14 cellular contexts compared by ENCODE assay signal in genomic region chr1:6483010-6483760, GRCh38. TPM values are rescaled to one million over a fixed set of nuclear protein-coding genes. Genes with fewer than 3 reads are reported as not detected.
DNase-seq lines count a peak whose midpoint lies in the region; ATAC-seq and TF ChIP-seq lines count a peak whose summit lies in the region.
"Had no signal": no experiment of that assay in that cellular context is flagged by ENCODE, and none has a peak within 500 bp of the region (broad histone marks: within the 10 kb centered on the region; RNA-seq: fewer than 3 reads in every experiment).

No MANE protein-coding gene starts in this region.

- H3K4me1 ChIP-seq in MM.1S (ENCODE audit: low read length) = no peaks in the 10 kb centered on the region
- peaks cover 0 to 32% (median 11%) of the 10 kb centered on the region in 4 donors for H3K4me1 ChIP-seq in tibial nerve
- H3K4me1 ChIP-seq: SJSA1 had no signal

- no peaks in the 10 kb centered on the region for H3F3A ChIP-seq in MM.1S (ENCODE audit: insufficient read depth, low read length)

- 84% methylated on average over 14 of the region's 14 CpGs for WGBS in tibial nerve, 2 donors

- no peak overlapping the region for H2AFZ ChIP-seq in MM.1S (ENCODE audit: low read length)

- TF ChIP-seq EP300 in tibial nerve (IDR thresholded peaks at IDR 0.05) = no peak

- no peaks in the 10 kb centered on the region for H4K20me1 ChIP-seq in MM.1S (ENCODE audit: insufficient read depth, low read length)

- no peak for TF ChIP-seq POLR2A in tibial nerve (IDR thresholded peaks at IDR 0.05)

- no peak for ATAC-seq in GM18867 (IDR thresholded peaks at IDR 0.05; ENCODE audit: unreplicated experiment)
- no peak for ATAC-seq in GM18861 (IDR thresholded peaks at IDR 0.05; ENCODE audit: unreplicated experiment)

- peak; percentile 11; the same call in 1 of the 2 replicates for TF ChIP-seq CTCF in MM.1S (IDR thresholded peaks at IDR 0.05; ENCODE audit: low read length)
- peak; percentile 28; the same call in 1 of the 2 replicates for TF ChIP-seq CTCF in WERI-Rb-1 (IDR thresholded peaks at IDR 0.05; ENCODE audit: low read depth, low read length)
- no peak for TF ChIP-seq CTCF in tibial nerve (IDR thresholded peaks at IDR 0.05)

- H3K36me3 ChIP-seq in MM.1S (replicated peaks; ENCODE audit: insufficient read depth, low read length) (no peaks in the 10 kb centered on the region), WERI-Rb-1 (no peaks in the 10 kb centered on the region), tibial nerve (no peaks in the 10 kb centered on the region)
- H3K36me3 ChIP-seq: BLaER1 treated with 17β-estradiol and CSF1 and Interleukin-3, amounts not matched to agents 10 nM and 100 nM; SJSA1 had no signal

- H3K9me2 ChIP-seq in MM.1S (replicated peaks; ENCODE audit: insufficient read depth, low read length) = no peaks in the 10 kb centered on the region

- H3K27ac ChIP-seq in MM.1S (ENCODE audit: low read length) (no peak overlapping the region), WERI-Rb-1 (no peak overlapping the region; the same call in 1 of the 2 replicates), tibial nerve (no peak overlapping the region)
- H3K27ac ChIP-seq: BLaER1 treated with 17β-estradiol and CSF1 and Interleukin-3, amounts not matched to agents 10 nM and 100 nM; SJSA1 had no signal

- DNase-seq in DMS153 treated with DMSO at 0.1 percent for 48 hours (lab: John Stamatoyannopoulos, UW; ENCODE audit: unreplicated experiment) = peak; percentile 39
- DNase-seq in MM.1S = no peak
- peak; percentile 34 for DNase-seq in WERI-Rb-1
- DNase-seq in midbrain (lab: John Stamatoyannopoulos, UW) = peak; percentile 8
- DNase-seq in activated CD4-positive, alpha-beta T cell treated with anti-CD3 and anti-CD28 coated beads, Interleukin-2, amount 50 U/mL, for 4 hours = no peak
- no peak for DNase-seq in tibial nerve (ENCODE audit: low spot score in 2 of 2)
- DNase-seq: activated naive CD4-positive, alpha-beta T cell treated with anti-CD3 and anti-CD28 coated beads for 36 hours; glutamatergic neuron; kidney glomerular epithelial cell; naive B cell had no signal

- H3K4me3 ChIP-seq in MM.1S (ENCODE audit: low read length) (no peak overlapping the region), WERI-Rb-1 (ENCODE audit: low read depth, low read length) (no peak overlapping the region), tibial nerve (no peak overlapping the region)
- H3K4me3 ChIP-seq: BLaER1 treated with 17β-estradiol and CSF1 and Interleukin-3, amounts not matched to agents 10 nM and 100 nM; SJSA1 had no signal

- no peak overlapping the region for H3K9ac ChIP-seq in MM.1S (ENCODE audit: low read length)
- H3K9ac ChIP-seq: BLaER1 treated with 17β-estradiol and CSF1 and Interleukin-3, amounts not matched to agents 10 nM and 100 nM had no signal

- peaks cover 79% of the 10 kb centered on the region for H3K27me3 ChIP-seq in MM.1S (replicated peaks; ENCODE audit: insufficient read depth, low read length)
- no peaks in the 10 kb centered on the region for H3K27me3 ChIP-seq in WERI-Rb-1 (ENCODE audit: insufficient read depth, low read depth, severe bottlenecking)
- H3K27me3 ChIP-seq in tibial nerve = peaks cover 0 to 25% of the 10 kb centered on the region in 2 donors
- H3K27me3 ChIP-seq: SJSA1 had no signal

- H3K79me2 ChIP-seq in MM.1S (ENCODE audit: low read length) = no peaks in the 10 kb centered on the region

- H3K9me3 ChIP-seq in MM.1S (replicated peaks; ENCODE audit: insufficient read depth, low read length) (no peaks in the 10 kb centered on the region), WERI-Rb-1 (ENCODE audit: severe bottlenecking) (no peaks in the 10 kb centered on the region), tibial nerve (no peaks in the 10 kb centered on the region)
- H3K9me3 ChIP-seq: BLaER1 treated with 17β-estradiol and CSF1 and Interleukin-3, amounts not matched to agents 10 nM and 100 nM; SJSA1 had no signal

- H3K4me2 ChIP-seq in MM.1S (ENCODE audit: low read depth, low read length) = no peak overlapping the region
- H3K4me2 ChIP-seq: BLaER1 treated with 17β-estradiol and CSF1 and Interleukin-3, amounts not matched to agents 10 nM and 100 nM had no signal

RNA-seq across cellular contexts. Expression of gene PLEKHG5, which starts 8.3 kb away (rescaled TPM):
- total RNA-seq in tibial nerve = 10 to 100 TPM; 25.6 to 40.8 (median 30.8) TPM

RNA-seq across cellular contexts. Expression of gene TNFRSF25, which starts 17.2 kb away (rescaled TPM):
- 10 to 100 TPM; 32.3 to 79.8 (median 53.4) TPM for total RNA-seq in tibial nerve

RNA-seq across cellular contexts. Expression of gene ESPN, which starts 58.6 kb away (rescaled TPM):
- total RNA-seq in tibial nerve = 1 to 10 TPM in 3 of 4 donors, under 1 TPM in 1; 0.60 to 6.1 (median 1.7) TPM
- total RNA-seq: SJSA1 had no signal

Comparison
In these comparisons a context has a peak if more than half of its experiments do, and no peak if none do; other contexts are left out.
1. DNase-seq: peak in DMS153 treated with DMSO at 0.1 percent for 48 hours (single experiment), WERI-Rb-1 (single experiment) and midbrain (single experiment); none in MM.1S (single experiment), activated CD4-positive, alpha-beta T cell treated with anti-CD3 and anti-CD28 coated beads, Interleukin-2, amount 50 U/mL, for 4 hours (0 of 2) and tibial nerve (0 of 2).
2. CTCF ChIP-seq: peak in MM.1S (single experiment) and WERI-Rb-1 (single experiment); none in tibial nerve (0 of 5).